1 cellular context compared by ENCODE assay signal in the genomic region with DNA sequence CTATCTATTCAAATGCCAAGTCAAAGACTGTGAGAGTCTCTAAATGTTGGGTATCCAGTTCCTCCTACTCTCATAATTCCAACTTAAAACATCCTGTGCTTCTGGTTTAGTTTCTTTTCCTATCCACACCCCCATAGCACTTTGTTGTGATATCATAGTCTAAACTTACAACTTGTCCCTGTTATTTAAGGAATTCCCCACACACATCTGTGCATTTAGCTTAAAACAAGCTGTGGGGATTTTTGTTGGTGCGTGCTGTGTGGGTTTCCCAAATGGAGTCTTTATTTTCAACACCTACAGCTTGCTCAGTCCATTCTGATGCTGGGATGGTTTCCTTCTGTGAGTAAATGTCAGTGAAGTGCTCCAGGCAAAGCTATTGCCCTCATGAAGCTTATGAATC.
TF ChIP-seq lines count a peak whose summit lies in the region.

No MANE protein-coding gene starts in this region.

TF ChIP-seq in IMR-90, 13 proteins besides CTCF, POLR2A, EP300 and RAD21 (continued from another document):
- TF ChIP-seq, protein P1, sequence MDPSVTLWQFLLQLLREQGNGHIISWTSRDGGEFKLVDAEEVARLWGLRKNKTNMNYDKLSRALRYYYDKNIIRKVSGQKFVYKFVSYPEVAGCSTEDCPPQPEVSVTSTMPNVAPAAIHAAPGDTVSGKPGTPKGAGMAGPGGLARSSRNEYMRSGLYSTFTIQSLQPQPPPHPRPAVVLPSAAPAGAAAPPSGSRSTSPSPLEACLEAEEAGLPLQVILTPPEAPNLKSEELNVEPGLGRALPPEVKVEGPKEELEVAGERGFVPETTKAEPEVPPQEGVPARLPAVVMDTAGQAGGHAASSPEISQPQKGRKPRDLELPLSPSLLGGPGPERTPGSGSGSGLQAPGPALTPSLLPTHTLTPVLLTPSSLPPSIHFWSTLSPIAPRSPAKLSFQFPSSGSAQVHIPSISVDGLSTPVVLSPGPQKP (IDR thresholded peaks at IDR 0.05; ENCODE audit: borderline replicate concordance, low read depth, low read length), result no peak
- TF ChIP-seq MAFK (IDR thresholded peaks at IDR 0.05; ENCODE audit: low read depth, low read length), result no peak
- TF ChIP-seq FOS (IDR thresholded peaks at IDR 0.05; ENCODE audit: low read depth, low read length), result no peak
- no peak for TF ChIP-seq CEBPB (IDR thresholded peaks at IDR 0.05; ENCODE audit: low read depth, low read length)
- TF ChIP-seq RFX5 (IDR thresholded peaks at IDR 0.05; ENCODE audit: low read depth, low read length), result no peak
- no peak for TF ChIP-seq SMC3 (IDR thresholded peaks at IDR 0.05; ENCODE audit: low read depth, low read length)
- no peak for TF ChIP-seq RCOR1 (IDR thresholded peaks at IDR 0.05; ENCODE audit: insufficient replicate concordance, low read length)
